ENCODE assay signal across 8 cellular contexts in the genomic region with DNA sequence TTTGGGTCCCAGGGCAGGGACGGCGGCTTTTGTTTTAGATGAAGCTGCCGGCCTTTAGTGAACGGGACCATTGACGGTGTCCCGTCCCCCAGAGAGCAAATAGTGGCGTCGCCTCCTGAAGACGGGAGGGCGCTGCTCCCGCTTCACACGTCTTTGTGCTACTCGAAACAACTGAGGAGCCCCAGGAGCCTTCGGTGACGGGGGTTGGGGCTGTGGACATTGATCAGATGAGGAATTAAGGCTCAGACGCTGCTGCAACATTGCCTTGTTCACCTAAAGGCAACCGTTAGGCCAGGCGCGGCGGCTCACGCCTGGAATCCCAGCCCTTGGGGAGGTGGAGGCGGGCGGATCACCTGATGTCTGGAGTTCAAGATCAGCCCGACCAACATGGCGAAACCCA. TPM values are rescaled to one million over a fixed set of nuclear protein-coding genes. Genes with fewer than 3 reads are reported as not detected.
"Had no signal": no experiment of that assay in that cellular context is flagged by ENCODE, and none has a peak within 500 bp of the region (broad histone marks: within the 10 kb centered on the region; RNA-seq: fewer than 3 reads in every experiment).

No MANE protein-coding gene starts in this region.

RNA-seq across cellular contexts. Expression of a gene that starts 0.4 kb away (rescaled TPM):
- total RNA-seq: OCI-LY7, PC-3, PC-9, RPMI7951, SJCRH30, SJSA1, SK-MEL-5 had no signal
- polyA plus RNA-seq: SK-N-SH had no signal

RNA-seq across cellular contexts. Expression of a gene that starts 51.3 kb away (rescaled TPM):
- total RNA-seq: SJCRH30 had no signal
